8 cellular contexts compared by ENCODE assay signal in the genomic region with DNA sequence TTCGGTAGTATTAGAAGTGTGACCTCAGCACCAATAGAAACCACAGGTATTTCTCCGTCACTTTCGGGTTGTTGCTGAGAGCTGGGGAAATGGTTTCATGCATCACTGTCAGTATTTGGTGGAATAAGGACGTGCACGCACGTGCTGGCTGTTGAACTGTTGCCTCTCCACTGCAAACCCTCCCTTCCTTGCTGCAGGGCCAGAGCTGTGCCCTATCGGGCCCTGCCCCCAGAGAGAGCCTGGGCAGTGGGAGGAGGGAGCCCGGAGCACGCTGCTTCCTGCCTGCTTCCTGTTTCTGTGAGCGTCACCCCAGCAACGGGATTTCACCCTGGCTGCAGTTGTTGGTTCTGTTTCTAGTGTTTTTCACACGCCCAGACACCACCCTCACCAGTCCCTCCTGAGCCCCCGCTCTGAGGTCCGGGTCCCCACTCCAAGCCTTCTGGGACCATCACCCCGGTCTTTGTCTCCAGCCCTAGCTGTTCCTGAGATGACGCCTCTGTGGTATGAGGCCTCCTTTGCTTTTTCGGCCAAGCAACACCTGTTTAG. TPM values are rescaled to one million over a fixed set of nuclear protein-coding genes. Genes with fewer than 3 reads are reported as not detected.
DNase-seq lines count a peak whose midpoint lies in the region; ATAC-seq lines count a peak whose summit lies in the region.

No MANE protein-coding gene starts in this region.

- H3K4me3 ChIP-seq in duodenal mucosa (ENCODE audit: low read depth in 1 of 2, low read length in 2 of 2) (peak overlapping the region; percentile 54 to 59), mesendoderm (ENCODE audit: low read length) (no peak overlapping the region)

- peak overlapping the region; percentile 45 for H3K56ac ChIP-seq in mesendoderm (ENCODE audit: low read length)

- H3K9me3 Mint-ChIP-seq in activated CD4-positive, alpha-beta T cell treated with anti-CD3 and anti-CD28 coated beads, Interleukin-2, amount 10 ng/mL, durations not matched to agents 24 days and 14 days, result no peaks in the 10 kb centered on the region

- H4K8ac ChIP-seq in mesendoderm (ENCODE audit: low read depth, low read length), result no peak overlapping the region

- no peaks in the 10 kb centered on the region for H3K9me3 ChIP-seq in duodenal mucosa (ENCODE audit: control insufficient read depth in 1 of 2, low read length in 2 of 2)

- H3K23ac ChIP-seq in mesendoderm (ENCODE audit: low read length), result no peak overlapping the region

- no peaks in the 10 kb centered on the region for H3K79me2 ChIP-seq in mesendoderm (ENCODE audit: control insufficient read depth, insufficient read depth, low read length)

- no peaks in the 10 kb centered on the region for H3K36me3 Mint-ChIP-seq in activated CD4-positive, alpha-beta T cell treated with anti-CD3 and anti-CD28 coated beads, Interleukin-2, amount 10 ng/mL, durations not matched to agents 24 days and 14 days (ENCODE audit: low read depth)

- no peak overlapping the region for H2BK5ac ChIP-seq in mesendoderm (ENCODE audit: low read length)

- DNase-seq in NCI-H2196 treated with DMSO at 0.1 percent for 48 hours (lab: John Stamatoyannopoulos, UW; ENCODE audit: unreplicated experiment) (peak; percentile 77), mesendoderm (peak; percentile 92), 8988T (no peak)
- peak; percentile 95 for DNase-seq in activated CD4-positive, alpha-beta T cell treated with anti-CD3 and anti-CD28 coated beads, Interleukin-2, amount 10 ng/mL, durations not matched to agents 24 days and 14 days
- peak; percentile 66 to 68 for DNase-seq in stimulated activated CD8-positive, alpha-beta memory T cell treated with anti-CD3 and anti-CD28 coated beads, Interleukin-15, amount 100 ng/mL, for 4 hours (ENCODE audit: low read depth in 2 of 2)

- peaks cover 40% of the 10 kb centered on the region for H3K4me1 Mint-ChIP-seq in activated CD4-positive, alpha-beta T cell treated with anti-CD3 and anti-CD28 coated beads, Interleukin-2, amount 10 ng/mL, durations not matched to agents 24 days and 14 days

- ATAC-seq in GM18511 (IDR thresholded peaks at IDR 0.05; ENCODE audit: unreplicated experiment) (peak; percentile 86), HG02870 (IDR thresholded peaks at IDR 0.05; ENCODE audit: unreplicated experiment) (peak; percentile 73)

- no peak overlapping the region for H2BK15ac ChIP-seq in mesendoderm (replicated peaks; ENCODE audit: low read depth)

- no peak overlapping the region for H3K18ac ChIP-seq in mesendoderm (ENCODE audit: low read length)

- peak overlapping the region; percentile 83 for H3K4me3 Mint-ChIP-seq in activated CD4-positive, alpha-beta T cell treated with anti-CD3 and anti-CD28 coated beads, Interleukin-2, amount 10 ng/mL, durations not matched to agents 24 days and 14 days

- H2BK120ac ChIP-seq in mesendoderm (ENCODE audit: low read depth, low read length), result no peak overlapping the region

- peak overlapping the region; percentile 40 for H3K27ac ChIP-seq in duodenal mucosa (ENCODE audit: low read depth, low read length)
- no peak overlapping the region for H3K27ac ChIP-seq in mesendoderm (ENCODE audit: low read depth, low read length)

- H3K36me3 ChIP-seq in duodenal mucosa (ENCODE audit: control insufficient read depth in 1 of 2, insufficient read depth in 2 of 2, low read length in 2 of 2) (no peaks in the 10 kb centered on the region), mesendoderm (ENCODE audit: control insufficient read depth, insufficient read depth, low read length) (no peaks in the 10 kb centered on the region)

- H2AK5ac ChIP-seq in mesendoderm (ENCODE audit: low read length), result no peak overlapping the region

- peak overlapping the region; percentile 23 to 58 for H3K9ac ChIP-seq in duodenal mucosa (ENCODE audit: low read depth in 1 of 2, low read length in 2 of 2)
- H3K9ac ChIP-seq in mesendoderm (ENCODE audit: low read length), result peak overlapping the region; percentile 4

- H3K4ac ChIP-seq in mesendoderm (ENCODE audit: low read depth, low read length), result no peak overlapping the region

- H3K27me3 ChIP-seq in duodenal mucosa (ENCODE audit: control insufficient read depth in 1 of 2, insufficient read depth in 2 of 2, low read length in 2 of 2) (no peaks in the 10 kb centered on the region), mesendoderm (ENCODE audit: insufficient read depth, low read length, poor library complexity) (no peaks in the 10 kb centered on the region)

- intact Hi-C loops in activated CD4-positive, alpha-beta T cell treated with anti-CD3 and anti-CD28 coated beads, Interleukin-2, amount 10 ng/mL, durations not matched to agents 24 days and 14 days (cut with micrococcal nuclease), result loop anchor here (5.0 kb wide), 1 partner anchor 238 kb away; no protein-coding TSS in a partner anchor

- peaks cover 7% of the 10 kb centered on the region for H3K27me3 Mint-ChIP-seq in activated CD4-positive, alpha-beta T cell treated with anti-CD3 and anti-CD28 coated beads, Interleukin-2, amount 10 ng/mL, durations not matched to agents 24 days and 14 days

- H3K4me1 ChIP-seq in duodenal mucosa (ENCODE audit: control insufficient read depth in 1 of 2, insufficient read depth in 2 of 2, low read length in 2 of 2), result peaks cover 44 to 46% of the 10 kb centered on the region in 2 donors
- H3K4me1 ChIP-seq in mesendoderm (ENCODE audit: control insufficient read depth, low read depth, low read length), result peaks cover 8% of the 10 kb centered on the region

- peak overlapping the region; percentile 90 for H3K27ac Mint-ChIP-seq in activated CD4-positive, alpha-beta T cell treated with anti-CD3 and anti-CD28 coated beads, Interleukin-2, amount 10 ng/mL, durations not matched to agents 24 days and 14 days

- WGBS in mesendoderm (ENCODE audit: extremely low coverage, insufficient coverage, low lambda C conversion rate), result no CpG with 5 or more reads among the region's 17 CpGs

- H3K79me1 ChIP-seq in mesendoderm (ENCODE audit: low read length), result peaks cover 8% of the 10 kb centered on the region

- H4K5ac ChIP-seq in mesendoderm (ENCODE audit: low read length), result no peak overlapping the region

- no peak overlapping the region for H3K4me2 ChIP-seq in mesendoderm (ENCODE audit: low read length)

RNA-seq across cellular contexts. Expression of a gene that starts 47.4 kb away (rescaled TPM):
- 210 and 216 TPM in 2 replicates for total RNA-seq in activated CD4-positive, alpha-beta T cell treated with anti-CD3 and anti-CD28 coated beads, Interleukin-2, amount 10 ng/mL, durations not matched to agents 24 days and 14 days
- polyA plus RNA-seq in mesendoderm (2013, experiment 1 of 2), result 86.5 TPM
- 91.0 TPM for polyA plus RNA-seq in mesendoderm (2013, experiment 2 of 2)
